In genomic region chr14:24365600-24366374, GRCh38 we compare ENCODE assay signal across 8 cellular contexts. TPM values are rescaled to one million over a fixed set of nuclear protein-coding genes. Genes with fewer than 3 reads are reported as not detected.
DNase-seq lines count a peak whose midpoint lies in the region; ATAC-seq and TF ChIP-seq lines count a peak whose summit lies in the region.

No MANE protein-coding gene starts in this region.

- H3K36me3 Mint-ChIP-seq in HFFc6 (ENCODE audit: low read depth), result no peaks in the 10 kb centered on the region

- H3K27ac Mint-ChIP-seq in HFFc6, result peak overlapping the region; percentile 97

- H3K4me1 Mint-ChIP-seq in HFFc6 (ENCODE audit: low read depth), result peaks cover 63% of the 10 kb centered on the region

- H3K9me3 Mint-ChIP-seq in HFFc6, result no peaks in the 10 kb centered on the region

- peak; percentile 75 for DNase-seq in DMS153 (lab: John Stamatoyannopoulos, UW)
- DNase-seq in HFFc6, result peak; percentile 85
- peak; percentile 83 for DNase-seq in NCI-H2107 (lab: John Stamatoyannopoulos, UW)
- DNase-seq in activated CD4-positive, CD25-positive, alpha-beta regulatory T cell (lab: John Stamatoyannopoulos, UW), result peak in 3 of 4 experiments; percentile 28 to 44 (median 35)
- peak; percentile 52 for DNase-seq in central memory CD4-positive, alpha-beta T cell
- peak; percentile 94 for DNase-seq in iris pigment epithelial cell (ENCODE audit: low read depth)
- DNase-seq in stimulated activated CD4-positive, alpha-beta T cell treated with anti-CD3 and anti-CD28 coated beads, Interleukin-12 subunit alpha, Interleukin-12 subunit beta, amount 100 ng/mL, for 4 hours, result peak; percentile 61

- ATAC-seq in GM18519 (IDR thresholded peaks at IDR 0.05; ENCODE audit: low FRiP score, unreplicated experiment), result no peak

- TF ChIP-seq CTCF in HFFc6 (IDR thresholded peaks at IDR 0.05), result peak; percentile 89

- H3K27me3 Mint-ChIP-seq in HFFc6 (ENCODE audit: insufficient read depth), result peaks cover 2% of the 10 kb centered on the region; the same call in 1 of the 2 replicates

- H3K4me3 Mint-ChIP-seq in HFFc6, result peak overlapping the region; percentile 93

RNA-seq across cellular contexts. Expression of gene NFATC4, which starts 2.2 kb away (rescaled TPM):
- total RNA-seq in HFFc6 (2021; fragmentation: NEBNext Ultra II Directional; extraction: Animal tissue kit (Norgen Biotek cat#: 25700)), result 10 to 100 TPM; 73.4 to 81.9 (median 77.2) TPM

RNA-seq across cellular contexts. Expression of gene RIPK3, which starts 26.0 kb away (rescaled TPM):
- not detected for total RNA-seq in HFFc6 (2021; fragmentation: NEBNext Ultra II Directional; extraction: Animal tissue kit (Norgen Biotek cat#: 25700))

RNA-seq across cellular contexts. Expression of gene ADCY4, which starts 30.9 kb away (rescaled TPM):
- under 1 TPM in 3 of 6 experiments, not detected in 3; 0.25 to 0.41 (median 0.34) TPM for total RNA-seq in HFFc6 (2021; fragmentation: NEBNext Ultra II Directional; extraction: Animal tissue kit (Norgen Biotek cat#: 25700))

RNA-seq across cellular contexts. Expression of gene NYNRIN, which starts 33.0 kb away (rescaled TPM):
- total RNA-seq in HFFc6 (2021; fragmentation: NEBNext Ultra II Directional; extraction: Animal tissue kit (Norgen Biotek cat#: 25700)), result 1 to 10 TPM; 3.9 to 6.3 (median 4.1) TPM

RNA-seq across cellular contexts. Expression of gene LTB4R, which starts 54.5 kb away (rescaled TPM):
- total RNA-seq in HFFc6 (2021; fragmentation: NEBNext Ultra II Directional; extraction: Animal tissue kit (Norgen Biotek cat#: 25700)), result 1 to 10 TPM; 1.5 to 2.9 (median 1.9) TPM

Comparison
In these comparisons a context has a peak if more than half of its experiments do, and no peak if none do; other contexts are left out.
1. DNase-seq: peak in every context shown above with its lines; median percentile 94 in iris pigment epithelial cell; 85 in HFFc6; 83 in NCI-H2107; 75 in DMS153; 61 in stimulated activated CD4-positive, alpha-beta T cell treated with anti-CD3 and anti-CD28 coated beads, Interleukin-12 subunit alpha, Interleukin-12 subunit beta, amount 100 ng/mL, for 4 hours; 52 in central memory CD4-positive, alpha-beta T cell; 35 in activated CD4-positive, CD25-positive, alpha-beta regulatory T cell.